1 cellular context compared by ENCODE assay signal in genomic region chr4:145553375-145553774, GRCh38.
TF ChIP-seq lines count a peak whose summit lies in the region.

No MANE protein-coding gene starts in this region.

TF ChIP-seq in HepG2, 621 proteins besides CTCF, POLR2A, EP300 and RAD21 (continued from another document):
- TF ChIP-seq ZNF18 (CRISPR knock-in tag; IDR thresholded peaks at IDR 0.05; ENCODE audit: insufficient replicate concordance) (no peak), ATF4 (CRISPR knock-in tag; IDR thresholded peaks at IDR 0.05) (no peak), ZNF24 (IDR thresholded peaks at IDR 0.05) (no peak), ZNF256 (CRISPR knock-in tag; conservative IDR thresholded peaks at IDR 0.05) (no peak), KLF13 (CRISPR knock-in tag; IDR thresholded peaks at IDR 0.05) (no peak), THAP7 (CRISPR knock-in tag; IDR thresholded peaks at IDR 0.05) (no peak), ZNF605 (CRISPR knock-in tag; IDR thresholded peaks at IDR 0.05) (no peak), TERF1 (CRISPR knock-in tag; IDR thresholded peaks at IDR 0.05) (no peak), ZFP90 (CRISPR knock-in tag; IDR thresholded peaks at IDR 0.05; ENCODE audit: borderline replicate concordance) (no peak), KAT2B (IDR thresholded peaks at IDR 0.05; ENCODE audit: borderline replicate concordance, low read depth, low read length) (no peak)
